In the genomic region with DNA sequence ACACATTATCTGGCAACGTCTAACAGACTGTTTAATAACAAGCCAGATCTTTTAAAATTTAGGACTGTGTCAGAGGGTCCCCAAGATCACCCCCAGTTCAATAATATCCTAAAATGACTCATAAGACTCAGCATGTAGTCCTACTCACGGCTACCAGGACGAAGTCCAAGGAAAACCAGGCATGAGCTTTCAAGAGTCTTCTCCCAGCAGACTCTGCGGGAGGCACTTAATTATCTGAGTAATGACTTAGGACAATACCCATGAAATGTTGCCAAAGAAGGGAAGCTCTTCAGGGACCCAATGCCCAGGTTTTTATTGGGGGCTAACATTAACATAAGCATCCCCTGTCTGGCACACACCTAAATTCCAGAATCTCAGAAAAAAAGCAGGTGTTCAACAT, we compare ENCODE assay signal across 22 cellular contexts. TPM values are rescaled to one million over a fixed set of nuclear protein-coding genes. Genes with fewer than 3 reads are reported as not detected.
DNase-seq lines count a peak whose midpoint lies in the region; ATAC-seq and FAIRE-seq lines count a peak whose summit lies in the region.
"Had no signal": no experiment of that assay in that cellular context is flagged by ENCODE, and none has a peak within 500 bp of the region (broad histone marks: within the 10 kb centered on the region; RNA-seq: fewer than 3 reads in every experiment).

No MANE protein-coding gene starts in this region.

- peak; percentile 3 for DNase-seq in COLO829 (ENCODE audit: low spot score)
- peak; percentile 48 for DNase-seq in DMS79 treated with DMSO at 0.1 percent for 48 hours (lab: John Stamatoyannopoulos, UW)
- peak; percentile 27 to 70 for DNase-seq in NCI-H446 (lab: John Stamatoyannopoulos, UW)
- DNase-seq in left kidney (ENCODE audit: low read depth, low spot score), result peak; percentile 24
- no peak for DNase-seq in HPDE6-E6E7 (ENCODE audit: extremely low spot score)
- no peak for DNase-seq in frontal cortex (ENCODE audit: low spot score in 2 of 2)
- DNase-seq: Calu3; CD4-positive, CD25-positive, alpha-beta regulatory T cell; DMS53; GM23248; KG1; NCI-H1048; NCI-H1694 treated with DMSO at 0.1 percent for 48 hours; NCI-H510A; NK-92 treated with Interleukin-12 subunit alpha and Interleukin-12 subunit beta, amount 100 ng/mL, for 24 hours; RPMI8226; SIG-M5; T-helper 17 cell had no signal

- no peak for FAIRE-seq in frontal cortex (lab: Jason Lieb, UNC)
- FAIRE-seq: HepG2 had no signal

- ATAC-seq in HG02588 (IDR thresholded peaks at IDR 0.05; ENCODE audit: unreplicated experiment), result no peak
- ATAC-seq: HCT116, HepG2, T-helper 17 cell had no signal

RNA-seq across cellular contexts. Expression of a gene that starts 7.0 kb away (rescaled TPM):
- 69.3 TPM for total RNA-seq in frontal cortex
- total RNA-seq: B cell; Calu3; CD4-positive, CD25-positive, alpha-beta regulatory T cell; T-helper 17 cell had no signal

Comparison
In these comparisons a context has a peak if more than half of its experiments do, and no peak if none do; other contexts are left out.
1. DNase-seq: peak in COLO829 (single experiment), DMS79 treated with DMSO at 0.1 percent for 48 hours (single experiment), NCI-H446 (2 of 2) and left kidney (single experiment); none in HPDE6-E6E7 (single experiment) and frontal cortex (0 of 2).